ENCODE assay signal across 9 cellular contexts in the genomic region with DNA sequence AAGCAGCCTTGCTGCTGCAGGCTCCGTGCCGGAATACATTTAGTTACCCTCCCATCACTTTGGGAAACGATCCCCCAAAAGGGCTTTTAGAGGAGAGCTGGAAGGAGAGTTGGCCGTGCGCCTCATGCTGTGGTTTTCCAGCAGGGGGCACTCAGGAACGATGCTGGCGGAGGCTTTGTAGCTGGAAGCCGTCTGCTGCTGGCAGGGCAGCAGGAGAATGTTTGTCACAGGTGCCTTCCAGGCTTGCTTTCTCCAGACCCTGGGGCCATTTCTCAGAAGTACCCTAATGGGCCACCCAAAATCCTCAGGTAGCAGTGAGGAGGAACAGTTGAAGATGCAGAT. TPM values are rescaled to one million over a fixed set of nuclear protein-coding genes. Genes with fewer than 3 reads are reported as not detected.
DNase-seq lines count a peak whose midpoint lies in the region; ATAC-seq, FAIRE-seq and TF ChIP-seq lines count a peak whose summit lies in the region.
"Had no signal": no experiment of that assay in that cellular context is flagged by ENCODE, and none has a peak within 500 bp of the region (broad histone marks: within the 10 kb centered on the region; RNA-seq: fewer than 3 reads in every experiment).

No MANE protein-coding gene starts in this region.

- no peaks in the 10 kb centered on the region for H3K4me1 ChIP-seq in CD4-positive, alpha-beta memory T cell (ENCODE audit: insufficient read depth, low read length)
- no peaks in the 10 kb centered on the region for H3K4me1 ChIP-seq in HepG2 (ENCODE audit: insufficient read depth, low read length)

- no peaks in the 10 kb centered on the region for H3K9me2 ChIP-seq in SU-DHL-6 (replicated peaks; ENCODE audit: insufficient read depth, low read length)

- peak in 3 of 5 donors; percentile 16 to 21 (median 16) for DNase-seq in CD4-positive, alpha-beta memory T cell
- DNase-seq in HuH-7.5 (ENCODE audit: low spot score) (peak; percentile 86), bronchial epithelial cell (ENCODE audit: low read depth) (peak; percentile 31), HepG2 (ENCODE audit: low spot score) (peak; percentile 24)
- peak; percentile 64 for DNase-seq in stimulated activated CD8-positive, alpha-beta memory T cell treated with anti-CD3 and anti-CD28 coated beads, Interleukin-4, amount 100 ng/mL, for 48 hours

- TF ChIP-seq RAD21 in HepG2 (CRISPR knock-in tag; IDR thresholded peaks at IDR 0.05), result peak; percentile 61

- H4K20me1 ChIP-seq in SU-DHL-6 (ENCODE audit: low read depth, low read length), result no peaks in the 10 kb centered on the region
- no peaks in the 10 kb centered on the region for H4K20me1 ChIP-seq in HepG2 (ENCODE audit: insufficient read depth, low read length)

- POLR2A ChIA-PET in CD4-positive, alpha-beta memory T cell (lab: Charles Lee; ENCODE audit: partially characterized antibody), result no interaction called here
- POLR2A ChIA-PET in HepG2 (lab: Yijun Ruan, JAX), result no interaction called here

- no peaks in the 10 kb centered on the region for H3K27me3 Mint-ChIP-seq in CD4-positive, alpha-beta memory T cell
- H3K27me3 Mint-ChIP-seq: memory B cell had no signal

- H3K36me3 ChIP-seq in CD4-positive, alpha-beta memory T cell (ENCODE audit: insufficient read depth, low read length), result peaks cover 7% of the 10 kb centered on the region
- H3K36me3 ChIP-seq in SU-DHL-6 (ENCODE audit: low read length) (no peaks in the 10 kb centered on the region), bronchial epithelial cell (ENCODE audit: control insufficient read depth, insufficient read depth, low read length) (peaks cover 6% of the 10 kb centered on the region), HepG2 (replicated peaks in 1 of 2; ENCODE audit: control insufficient read depth in 1 of 2, insufficient read depth in 2 of 2, low read length in 2 of 2) (peaks cover 5 to 16% of the 10 kb centered on the region in 2 experiments; a peak in 4 of 5 replicates)

- no peak for TF ChIP-seq POLR2A in HepG2 (IDR thresholded peaks at IDR 0.05; ENCODE audit: insufficient read depth in 1 of 2, low read depth in 2 of 2, low read length in 2 of 2)

- in situ Hi-C loops in HepG2 (cut with HindIII; ENCODE audit: extremely low pct_ligation_motif_present, low pct_unique_long_range_greater_than_20kb), result no loop called here

- H3K4me2 ChIP-seq in SU-DHL-6 (ENCODE audit: low read depth, low read length, poor library complexity, severe bottlenecking), result no peak overlapping the region
- H3K4me2 ChIP-seq in HepG2 (ENCODE audit: low read depth, low read length), result no peak overlapping the region

- FAIRE-seq in bronchial epithelial cell (lab: Jason Lieb, UNC) (no peak), HepG2 (lab: Jason Lieb, UNC) (peak; percentile 39)

- peaks cover 0 to 13% (median 4%) of the 10 kb centered on the region in 4 donors for H3K4me1 Mint-ChIP-seq in CD4-positive, alpha-beta memory T cell
- H3K4me1 Mint-ChIP-seq: memory B cell had no signal

- H3K4me3 ChIP-seq in CD4-positive, alpha-beta memory T cell (ENCODE audit: low read length in 2 of 2), result no peak overlapping the region
- no peak overlapping the region for H3K4me3 ChIP-seq in SU-DHL-6 (ENCODE audit: insufficient read depth, low read length, poor library complexity, severe bottlenecking)
- H3K4me3 ChIP-seq in bronchial epithelial cell (ENCODE audit: low read depth, low read length), result no peak overlapping the region
- H3K4me3 ChIP-seq in HepG2 (replicated peaks in 1 of 3; ENCODE audit: insufficient read depth in 1 of 3, low read depth in 2 of 3, low read length in 3 of 3), result no peak overlapping the region

- TF ChIP-seq CTCF in SU-DHL-6 (IDR thresholded peaks at IDR 0.05; ENCODE audit: insufficient read depth, low read length, poor library complexity, severe bottlenecking) (peak; percentile 48), bronchial epithelial cell (IDR thresholded peaks at IDR 0.05; ENCODE audit: insufficient read depth, low read length, severe bottlenecking) (peak; percentile 90), HepG2 (CRISPR knock-in tag; IDR thresholded peaks at IDR 0.05) (peak; percentile 84)

- CTCF ChIA-PET in CD4-positive, alpha-beta memory T cell (lab: Charles Lee; ENCODE audit: partially characterized antibody), result interaction anchor here (0.8 to 5.5 kb wide), 8 partner anchors 10 to 401 kb away, joined by 3 to 40 read pairs (median 4); no protein-coding TSS in a partner anchor
- CTCF ChIA-PET in HepG2 (lab: Yijun Ruan, JAX; ENCODE audit: low intra/inter-chr PET ratio, low total read pairs), result interaction anchor here (1.7 to 2.1 kb wide), 2 partner anchors 315 to 399 kb away, joined by 8 to 12 read pairs; no protein-coding TSS in a partner anchor

- H3K9me3 ChIP-seq in CD4-positive, alpha-beta memory T cell (ENCODE audit: control insufficient read depth in 1 of 2, low read length in 2 of 2), result no peaks in the 10 kb centered on the region
- H3K9me3 ChIP-seq in SU-DHL-6 (ENCODE audit: insufficient read depth, low read length), result no peaks in the 10 kb centered on the region
- H3K9me3 ChIP-seq in HepG2 (ENCODE audit: low read length), result no peaks in the 10 kb centered on the region

- H3K9ac ChIP-seq in SU-DHL-6 (ENCODE audit: low read length) (no peak overlapping the region), HepG2 (ENCODE audit: insufficient read depth, low read depth, low read length) (no peak overlapping the region)

- H3K4me3 Mint-ChIP-seq in CD4-positive, alpha-beta memory T cell, result no peak overlapping the region
- H3K4me3 Mint-ChIP-seq: memory B cell had no signal

- no peak overlapping the region for H3K27ac Mint-ChIP-seq in CD4-positive, alpha-beta memory T cell
- H3K27ac Mint-ChIP-seq: memory B cell had no signal

- ATAC-seq in HepG2 (peak; percentile 71), HG02571 (IDR thresholded peaks at IDR 0.05; ENCODE audit: unreplicated experiment) (no peak), HG03469 (IDR thresholded peaks at IDR 0.05; ENCODE audit: unreplicated experiment) (no peak)

- H3F3A ChIP-seq in SU-DHL-6 (ENCODE audit: insufficient read depth), result no peaks in the 10 kb centered on the region

- BruUV-seq in HepG2 (replicated peaks; lab: Mats Ljungman, UMichigan), result no TSS peak

- intact Hi-C loops in CD4-positive, alpha-beta memory T cell (cut with micrococcal nuclease), result no loop called here
- intact Hi-C loops in HepG2 (cut with micrococcal nuclease; ENCODE audit: unreplicated experiment), result no loop called here

- no peak overlapping the region for H3K27ac ChIP-seq in CD4-positive, alpha-beta memory T cell (ENCODE audit: low read depth, low read length)
- H3K27ac ChIP-seq in SU-DHL-6 (ENCODE audit: low read depth, low read length) (no peak overlapping the region), HepG2 (ENCODE audit: extremely low read length, insufficient read depth, low read length) (no peak overlapping the region)

- peaks cover 28 to 46% of the 10 kb centered on the region in 2 donors for H3K36me3 Mint-ChIP-seq in CD4-positive, alpha-beta memory T cell

- no peaks in the 10 kb centered on the region for H3K79me2 ChIP-seq in SU-DHL-6 (ENCODE audit: insufficient read depth, low read length)
- H3K79me2 ChIP-seq in HepG2 (ENCODE audit: insufficient read depth, low read length), result no peaks in the 10 kb centered on the region

- H2AFZ ChIP-seq in SU-DHL-6 (ENCODE audit: low read depth, low read length, severe bottlenecking) (no peak overlapping the region), HepG2 (ENCODE audit: low read length) (no peak overlapping the region)

- TF ChIP-seq EP300 in HepG2 (IDR thresholded peaks at IDR 0.05; ENCODE audit: low read depth in 2 of 2, low read length in 2 of 2), result no peak
- TF ChIP-seq EP300 in HepG2 (CRISPR knock-in tag; IDR thresholded peaks at IDR 0.05; ENCODE audit: borderline replicate concordance), result no peak

- WGBS in HepG2 (ENCODE audit: low lambda C conversion rate), result 73% methylated on average over 5 of the region's 8 CpGs

- H3K27me3 ChIP-seq in CD4-positive, alpha-beta memory T cell (ENCODE audit: insufficient read depth, low read length), result no peaks in the 10 kb centered on the region
- H3K27me3 ChIP-seq in SU-DHL-6 (ENCODE audit: low read length) (no peaks in the 10 kb centered on the region), bronchial epithelial cell (ENCODE audit: control insufficient read depth, insufficient read depth, low read length) (no peaks in the 10 kb centered on the region), HepG2 (ENCODE audit: control insufficient read depth in 1 of 2, insufficient read depth in 2 of 2, low read length in 2 of 2) (no peaks in the 10 kb centered on the region)

- no peaks in the 10 kb centered on the region for H3K9me3 Mint-ChIP-seq in CD4-positive, alpha-beta memory T cell
- H3K9me3 Mint-ChIP-seq: memory B cell had no signal

RNA-seq across cellular contexts. Expression of a gene that starts 30.0 kb away (rescaled TPM):
- total RNA-seq in CD4-positive, alpha-beta memory T cell, result not detected
- under 1 TPM; 0.08 to 0.13 TPM for polyA plus RNA-seq in CD4-positive, alpha-beta memory T cell
- total RNA-seq in bronchial epithelial cell (not detected in 2 replicates), HepG2 (2016; rRNA removed; fragmentation: Illumina TruSeq; extraction: Trizol) (not detected in 2 replicates)
- not detected in 2 replicates for total RNA-seq in HepG2 (2016; cell fraction: cytosol; rRNA removed; fragmentation: Illumina TruSeq; extraction: Trizol; ENCODE audit: low read depth)
- not detected in 2 replicates for total RNA-seq in HepG2 (2016; cell fraction: insoluble cytoplasmic fraction; rRNA removed; fragmentation: Illumina TruSeq; extraction: Trizol)
- total RNA-seq in HepG2 (2016; cell fraction: membrane; rRNA removed; fragmentation: Illumina TruSeq; extraction: Trizol), result not detected in 2 replicates
- total RNA-seq in HepG2 (2016; cell fraction: nucleus; rRNA removed; fragmentation: Illumina TruSeq; extraction: Trizol), result not detected in 2 replicates
- polyA plus RNA-seq in HepG2 (2011; rRNA removed), result 0.08 TPM in 1 of 2 replicates, not detected in the other
- 0.01 TPM in 1 of 2 replicates, not detected in the other for polyA plus RNA-seq in HepG2 (2011; cell fraction: cytosol; rRNA removed)
- 0.11 and 0.12 TPM in 2 replicates for polyA plus RNA-seq in HepG2 (2011; cell fraction: nucleus; rRNA removed)
- 0.05 TPM in 2 replicates for polyA plus RNA-seq in HepG2 (2012)
- polyA plus RNA-seq in HepG2 (2016; cell fraction: cytosol; fragmentation: Illumina TruSeq; extraction: Trizol; ENCODE audit: low read depth), result not detected in 2 replicates
- polyA plus RNA-seq in HepG2 (2016; cell fraction: insoluble cytoplasmic fraction; fragmentation: Illumina TruSeq; extraction: Trizol; ENCODE audit: low read depth), result not detected in 2 replicates
- polyA plus RNA-seq in HepG2 (2016; cell fraction: membrane; fragmentation: Illumina TruSeq; extraction: Trizol; ENCODE audit: low read depth), result not detected in 2 replicates
- polyA plus RNA-seq in HepG2 (2016; cell fraction: nucleus; fragmentation: Illumina TruSeq; extraction: Trizol; ENCODE audit: insufficient read depth, low read depth), result not detected in 2 replicates
- polyA minus RNA-seq in HepG2 (2011; rRNA and poly(A)+ RNA removed; ENCODE audit: low replicate concordance), result not detected in 2 replicates
- not detected in 2 replicates for polyA minus RNA-seq in HepG2 (2011; cell fraction: cytosol; rRNA and poly(A)+ RNA removed)
- polyA minus RNA-seq in HepG2 (2011; cell fraction: nucleus; rRNA and poly(A)+ RNA removed), result not detected in 2 replicates

Comparison
In these comparisons a context has a peak if more than half of its experiments do, and no peak if none do; other contexts are left out.
1. DNase-seq: peak in every context shown above with its lines; median percentile 86 in HuH-7.5; 64 in stimulated activated CD8-positive, alpha-beta memory T cell treated with anti-CD3 and anti-CD28 coated beads, Interleukin-4, amount 100 ng/mL, for 48 hours; 31 in bronchial epithelial cell; 24 in HepG2; 16 in CD4-positive, alpha-beta memory T cell.